In the genomic region with DNA sequence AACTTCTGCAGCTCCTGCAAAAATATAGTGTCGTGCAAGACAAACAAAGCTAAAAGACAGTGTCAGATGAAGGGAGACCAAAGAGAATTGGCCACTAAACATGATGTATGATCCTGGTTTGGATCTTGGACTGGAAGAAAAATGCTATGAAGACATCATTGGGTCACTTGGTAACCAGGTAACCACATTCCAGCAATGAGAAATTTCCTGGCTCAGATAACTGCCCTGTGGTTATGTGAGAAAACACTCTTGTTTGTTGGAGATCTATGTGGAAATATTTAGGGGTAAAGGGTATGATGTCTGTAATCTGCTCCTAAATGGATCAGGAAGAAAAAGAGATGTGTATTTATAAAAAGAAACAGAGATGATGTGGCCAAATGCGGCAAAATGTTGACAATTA, we compare ENCODE assay signal across 22 cellular contexts. TPM values are rescaled to one million over a fixed set of nuclear protein-coding genes. Genes with fewer than 3 reads are reported as not detected.
A peak's percentile ranks its signal among the peaks of the same experiment; 100 is the strongest.
DNase-seq lines count a peak whose midpoint lies in the region; ATAC-seq and TF ChIP-seq lines count a peak whose summit lies in the region.
"Had no signal": no experiment of that assay in that cellular context is flagged by ENCODE, and none has a peak within 500 bp of the region (broad histone marks: within the 10 kb centered on the region; RNA-seq: fewer than 3 reads in every experiment).

No MANE protein-coding gene starts in this region.

- TF ChIP-seq EP300 in gastroesophageal sphincter (IDR thresholded peaks at IDR 0.05), result no peak

- no peaks in the 10 kb centered on the region for H3K9me3 ChIP-seq in gastroesophageal sphincter
- no peaks in the 10 kb centered on the region for H3K9me3 ChIP-seq in upper lobe of right lung
- H3K9me3 ChIP-seq: tibial nerve had no signal

- peaks cover 12% of the 10 kb centered on the region for H3K9me3 Mint-ChIP-seq in HFFc6

- H3K36me3 ChIP-seq in gastroesophageal sphincter (no peaks in the 10 kb centered on the region), upper lobe of right lung (no peaks in the 10 kb centered on the region)
- H3K36me3 ChIP-seq: tibial nerve had no signal

- 13 to 63% methylated on average over 1 to 2 of the region's 2 CpGs for WGBS in gastroesophageal sphincter (ENCODE audit: low coverage in 1 of 2), 2 donors

- ATAC-seq in gastroesophageal sphincter, result peak; percentile 30
- peak; percentile 38 for ATAC-seq in upper lobe of right lung
- ATAC-seq: GM12878 had no signal

- peaks cover 5% of the 10 kb centered on the region for H3K27me3 ChIP-seq in gastroesophageal sphincter
- no peaks in the 10 kb centered on the region for H3K27me3 ChIP-seq in upper lobe of right lung
- H3K27me3 ChIP-seq: tibial nerve had no signal

- H3K4me3 ChIP-seq in astrocyte of the cerebellum (ENCODE audit: low read depth, low read length), result no peak overlapping the region
- no peak overlapping the region for H3K4me3 ChIP-seq in gastroesophageal sphincter
- H3K4me3 ChIP-seq in upper lobe of right lung, result no peak overlapping the region
- H3K4me3 ChIP-seq: GM12878, tibial nerve had no signal

- no peak overlapping the region for H3K27ac ChIP-seq in gastroesophageal sphincter
- no peak overlapping the region for H3K27ac ChIP-seq in upper lobe of right lung
- H3K27ac ChIP-seq: HL-60, KMS-11 had no signal

- intact Hi-C loops in upper lobe of right lung (cut with DNase I), result no loop called here

- no peak overlapping the region for H3K4me3 Mint-ChIP-seq in HFFc6
- H3K4me3 Mint-ChIP-seq: brain; CD4-positive, alpha-beta memory T cell; immature natural killer cell had no signal

- peak; percentile 52 for DNase-seq in HFFc6
- peak; percentile 91 for DNase-seq in astrocyte of the cerebellum (ENCODE audit: low read depth)
- no peak for DNase-seq in upper lobe of right lung
- DNase-seq in stimulated activated CD4-positive, alpha-beta T cell treated with anti-CD3 and anti-CD28 coated beads, Interleukin-1b, Interleukin-23, amount 100 ng/mL, for 48 hours, result no peak
- DNase-seq in GM13976 (ENCODE audit: low spot score), result no peak
- no peak for DNase-seq in cerebellum (ENCODE audit: low spot score)
- DNase-seq in activated gamma-delta T cell treated with Interleukin-2 at 50 U/mL for 16 hours, result no peak
- DNase-seq: activated gamma-delta T cell; CD4-positive, alpha-beta memory T cell; effector CD4-positive, alpha-beta T cell; EL; foreskin melanocyte; immature natural killer cell; NCI-H1436 treated with DMSO at 0.1 percent for 48 hours; NK-92 treated with Interleukin-12 subunit alpha and Interleukin-12 subunit beta, amount 100 ng/mL, for 24 hours; Right ventricle myocardium superior had no signal

- H3K4me1 ChIP-seq in gastroesophageal sphincter, result no peaks in the 10 kb centered on the region
- H3K4me1 ChIP-seq in upper lobe of right lung, result no peaks in the 10 kb centered on the region

- H3K36me3 Mint-ChIP-seq in HFFc6 (ENCODE audit: low read depth), result peaks cover 15% of the 10 kb centered on the region
- H3K36me3 Mint-ChIP-seq: CD4-positive, alpha-beta memory T cell had no signal

- H3K4me1 Mint-ChIP-seq in HFFc6 (ENCODE audit: low read depth), result peaks cover 49% of the 10 kb centered on the region
- H3K4me1 Mint-ChIP-seq: brain; CD4-positive, alpha-beta memory T cell; immature natural killer cell had no signal

- no peak for TF ChIP-seq POLR2A in gastroesophageal sphincter (IDR thresholded peaks at IDR 0.05)

- TF ChIP-seq CTCF in HFFc6 (IDR thresholded peaks at IDR 0.05) (no peak), astrocyte of the cerebellum (IDR thresholded peaks at IDR 0.05; ENCODE audit: low read depth, low read length, missing control alignments) (no peak), gastroesophageal sphincter (IDR thresholded peaks at IDR 0.05) (no peak), upper lobe of right lung (IDR thresholded peaks at IDR 0.05) (no peak), GM13976 (IDR thresholded peaks at IDR 0.05; ENCODE audit: borderline replicate concordance, control extremely low read depth, extremely low read depth, insufficient read depth, missing control alignments) (no peak)

- H3K27ac Mint-ChIP-seq in HFFc6, result peak overlapping the region; percentile 27; the same call in 1 of the 2 replicates
- H3K27ac Mint-ChIP-seq: brain, immature natural killer cell had no signal

- H3K27me3 Mint-ChIP-seq in HFFc6 (ENCODE audit: insufficient read depth), result peaks cover 1% of the 10 kb centered on the region; the same call in 1 of the 2 replicates

- in situ Hi-C loops in astrocyte of the cerebellum (cut with HindIII; ENCODE audit: low sequenced_read_pairs), result no loop called here
- in situ Hi-C loops in GM13976 (cut with MboI; ENCODE audit: low sequenced_read_pairs, unreplicated experiment), result no loop called here

RNA-seq across cellular contexts. Expression of gene ANKRD33B, which starts 45.5 kb away (rescaled TPM):
- 10 to 100 TPM in 4 of 6 experiments, 1 to 10 TPM in 2; 6.3 to 13.2 (median 11.9) TPM for total RNA-seq in HFFc6 (2021; fragmentation: NEBNext Ultra II Directional; extraction: Animal tissue kit (Norgen Biotek cat#: 25700))
- total RNA-seq in gastroesophageal sphincter, result 10 to 100 TPM in 1 of 4 donors, 1 to 10 TPM in 3; 4.4 to 17.2 (median 5.9) TPM
- total RNA-seq in upper lobe of right lung, result 6.1 TPM
- 6.9 TPM for total RNA-seq in cerebellum

Comparison
In these comparisons a context has a peak if more than half of its experiments do, and no peak if none do; other contexts are left out.
1. DNase-seq: peak in HFFc6 (single experiment) and astrocyte of the cerebellum (single experiment); none in upper lobe of right lung (single experiment), stimulated activated CD4-positive, alpha-beta T cell treated with anti-CD3 and anti-CD28 coated beads, Interleukin-1b, Interleukin-23, amount 100 ng/mL, for 48 hours (single experiment), GM13976 (single experiment), cerebellum (single experiment) and activated gamma-delta T cell treated with Interleukin-2 at 50 U/mL for 16 hours (single experiment).